In the genomic region with DNA sequence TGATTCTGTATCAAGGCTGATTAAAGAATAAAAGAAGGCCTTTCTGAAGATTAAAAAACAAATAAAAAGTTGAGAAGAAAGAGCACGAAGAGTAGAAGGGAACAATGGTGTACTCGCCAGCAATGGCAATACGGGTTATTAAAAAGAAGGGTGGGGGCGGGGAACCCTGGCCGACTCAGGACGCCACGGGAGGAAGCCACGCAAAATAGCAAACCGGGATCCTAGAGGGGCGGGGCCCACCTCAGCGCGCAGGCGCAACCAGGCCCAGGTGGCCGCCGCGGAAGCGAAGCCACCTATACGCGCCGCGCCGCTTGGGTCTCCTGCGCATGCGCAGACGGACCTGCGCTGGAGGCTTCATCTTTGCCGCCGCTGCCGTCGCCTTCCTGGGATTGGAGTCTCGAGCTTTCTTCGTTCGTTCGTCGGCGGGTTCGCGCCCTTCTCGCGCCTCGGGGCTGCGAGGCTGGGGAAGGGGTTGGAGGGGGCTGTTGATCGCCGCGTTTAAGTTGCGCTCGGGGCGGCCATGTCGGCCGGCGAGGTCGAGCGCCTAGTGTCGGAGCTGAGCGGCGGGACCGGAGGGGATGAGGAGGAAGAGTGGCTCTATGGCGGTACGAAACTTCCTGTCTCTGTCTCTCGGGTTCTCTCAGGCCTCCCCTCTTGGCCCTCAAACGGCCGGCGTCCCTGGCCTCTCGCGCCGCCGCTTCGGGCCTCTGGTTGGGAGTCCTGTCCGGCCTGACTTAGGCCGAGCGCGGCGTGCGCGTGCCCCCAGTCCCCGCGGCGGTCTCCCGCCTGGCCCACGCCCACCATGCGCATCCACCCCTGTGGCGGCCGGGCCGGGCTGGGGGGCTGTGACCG, we compare ENCODE assay signal across 8 cellular contexts. TPM values are rescaled to one million over a fixed set of nuclear protein-coding genes. Genes with fewer than 3 reads are reported as not detected.
DNase-seq lines count a peak whose midpoint lies in the region; ATAC-seq and TF ChIP-seq lines count a peak whose summit lies in the region.

A gene with protein sequence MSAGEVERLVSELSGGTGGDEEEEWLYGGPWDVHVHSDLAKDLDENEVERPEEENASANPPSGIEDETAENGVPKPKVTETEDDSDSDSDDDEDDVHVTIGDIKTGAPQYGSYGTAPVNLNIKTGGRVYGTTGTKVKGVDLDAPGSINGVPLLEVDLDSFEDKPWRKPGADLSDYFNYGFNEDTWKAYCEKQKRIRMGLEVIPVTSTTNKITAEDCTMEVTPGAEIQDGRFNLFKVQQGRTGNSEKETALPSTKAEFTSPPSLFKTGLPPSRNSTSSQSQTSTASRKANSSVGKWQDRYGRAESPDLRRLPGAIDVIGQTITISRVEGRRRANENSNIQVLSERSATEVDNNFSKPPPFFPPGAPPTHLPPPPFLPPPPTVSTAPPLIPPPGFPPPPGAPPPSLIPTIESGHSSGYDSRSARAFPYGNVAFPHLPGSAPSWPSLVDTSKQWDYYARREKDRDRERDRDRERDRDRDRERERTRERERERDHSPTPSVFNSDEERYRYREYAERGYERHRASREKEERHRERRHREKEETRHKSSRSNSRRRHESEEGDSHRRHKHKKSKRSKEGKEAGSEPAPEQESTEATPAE (plus strand): TSS at position 323 of the 852 bp plus-strand sequence. CDS start 198 bp downstream, at position 521.

- peaks cover 10% of the 10 kb centered on the region for H3K36me3 Mint-ChIP-seq in T-helper 1 cell treated with Interleukin-12 subunit alpha and Interleukin-12 subunit beta and Interleukin-4 antibody, amounts not matched to agents 30 μg/mL and 1 μg/mL, for 36 hours (ENCODE audit: low read depth)
- H3K36me3 Mint-ChIP-seq in progenitor cell of endocrine pancreas (ENCODE audit: insufficient read depth), result peaks cover 1% of the 10 kb centered on the region

- H3K36me3 ChIP-seq in left ventricle myocardium inferior, result peaks cover 6% of the 10 kb centered on the region

- no peaks in the 10 kb centered on the region for H3K9me3 ChIP-seq in left ventricle myocardium inferior (replicated peaks)

- peaks cover 30% of the 10 kb centered on the region for H3K4me1 Mint-ChIP-seq in T-helper 1 cell treated with Interleukin-12 subunit alpha and Interleukin-12 subunit beta and Interleukin-4 antibody, amounts not matched to agents 30 μg/mL and 1 μg/mL, for 36 hours (ENCODE audit: low read depth)
- peaks cover 21% of the 10 kb centered on the region for H3K4me1 Mint-ChIP-seq in progenitor cell of endocrine pancreas (ENCODE audit: low read depth)

- ATAC-seq in HG02852 (IDR thresholded peaks at IDR 0.05; ENCODE audit: unreplicated experiment), result peak; percentile 86

- H3K4me1 ChIP-seq in left ventricle myocardium inferior, result peaks cover 36% of the 10 kb centered on the region

- H3K4me3 ChIP-seq in left ventricle myocardium inferior, result peak within 1 kb of the TSS; percentile 85

- peak within 1 kb of the TSS; percentile 98 for H3K27ac Mint-ChIP-seq in T-helper 1 cell treated with Interleukin-12 subunit alpha and Interleukin-12 subunit beta and Interleukin-4 antibody, amounts not matched to agents 30 μg/mL and 1 μg/mL, for 36 hours
- H3K27ac Mint-ChIP-seq in progenitor cell of endocrine pancreas, result peak within 1 kb of the TSS; percentile 99

- no peak for TF ChIP-seq CTCF in GM13976 (IDR thresholded peaks at IDR 0.05; ENCODE audit: borderline replicate concordance, control extremely low read depth, extremely low read depth, insufficient read depth, missing control alignments)
- TF ChIP-seq CTCF in left ventricle myocardium inferior (IDR thresholded peaks at IDR 0.05; ENCODE audit: borderline replicate concordance), result no peak
- TF ChIP-seq CTCF in progenitor cell of endocrine pancreas (IDR thresholded peaks at IDR 0.05; ENCODE audit: unreplicated experiment), result no peak

- peak within 1 kb of the TSS; percentile 99 for H3K4me3 Mint-ChIP-seq in T-helper 1 cell treated with Interleukin-12 subunit alpha and Interleukin-12 subunit beta and Interleukin-4 antibody, amounts not matched to agents 30 μg/mL and 1 μg/mL, for 36 hours
- H3K4me3 Mint-ChIP-seq in progenitor cell of endocrine pancreas (ENCODE audit: low read depth), result peak within 1 kb of the TSS; percentile 100

- DNase-seq in GM13976 (ENCODE audit: low spot score) (peak; percentile 96), NCI-H146 (lab: John Stamatoyannopoulos, UW) (peak; percentile 96), amygdala (lab: John Stamatoyannopoulos, UW) (peak; percentile 13 to 94 (median 78)), left ventricle myocardium inferior (peak; percentile 95), progenitor cell of endocrine pancreas (ENCODE audit: low spot score, unreplicated experiment) (peak; percentile 92), ureter (ENCODE audit: low spot score) (peak; percentile 95)

- H3K27me3 ChIP-seq in left ventricle myocardium inferior (ENCODE audit: low read depth), result no peaks in the 10 kb centered on the region

- in situ Hi-C loops in GM13976 (cut with MboI; ENCODE audit: low sequenced_read_pairs, unreplicated experiment), result no loop called here

- peaks cover 7% of the 10 kb centered on the region for H3K27me3 Mint-ChIP-seq in T-helper 1 cell treated with Interleukin-12 subunit alpha and Interleukin-12 subunit beta and Interleukin-4 antibody, amounts not matched to agents 30 μg/mL and 1 μg/mL, for 36 hours (ENCODE audit: low read depth)
- H3K27me3 Mint-ChIP-seq in progenitor cell of endocrine pancreas, result peaks cover 3% of the 10 kb centered on the region

- peak within 1 kb of the TSS; percentile 89 for H3K27ac ChIP-seq in left ventricle myocardium inferior (replicated peaks)

- intact Hi-C loops in left ventricle myocardium inferior (cut with micrococcal nuclease), result no loop called here

- no peaks in the 10 kb centered on the region for H3K9me3 Mint-ChIP-seq in T-helper 1 cell treated with Interleukin-12 subunit alpha and Interleukin-12 subunit beta and Interleukin-4 antibody, amounts not matched to agents 30 μg/mL and 1 μg/mL, for 36 hours
- no peaks in the 10 kb centered on the region for H3K9me3 Mint-ChIP-seq in progenitor cell of endocrine pancreas (ENCODE audit: low read depth)

RNA-seq across cellular contexts. Expression of the gene that starts here (rescaled TPM):
- total RNA-seq in left ventricle myocardium inferior, result 29.7 TPM
- total RNA-seq in progenitor cell of endocrine pancreas, result 71.6 and 84.2 TPM in 2 replicates
- 67.8 TPM for total RNA-seq in ureter

Comparison
In these comparisons a context has a peak if more than half of its experiments do, and no peak if none do; other contexts are left out.
1. Peak in every context shown above with its lines: DNase-seq, ATAC-seq, H3K4me3 ChIP-seq and H3K27ac ChIP-seq.